In the genomic region with DNA sequence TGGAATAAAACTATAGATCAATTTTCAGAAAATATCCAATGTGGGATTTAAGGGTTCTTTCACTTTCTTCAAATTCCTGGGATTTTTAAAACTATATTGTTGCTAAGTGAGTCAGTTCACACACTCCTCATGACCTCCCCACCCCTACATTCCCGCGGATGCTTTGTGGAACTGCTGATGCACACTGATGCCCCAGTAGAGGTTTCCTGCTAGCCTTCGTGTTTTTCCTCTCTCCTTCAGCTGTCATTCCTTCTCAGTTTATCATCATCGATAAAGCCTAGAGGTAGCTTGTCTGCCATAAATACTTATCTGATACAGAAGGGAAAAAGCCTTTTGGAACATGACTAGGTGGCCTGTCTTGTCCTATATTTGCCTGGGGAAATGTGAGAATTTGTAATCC, we compare ENCODE assay signal across 21 cellular contexts.
A peak's percentile ranks its signal among the peaks of the same experiment; 100 is the strongest.
DNase-seq lines count a peak whose midpoint lies in the region; ATAC-seq and TF ChIP-seq lines count a peak whose summit lies in the region.
"Had no signal": no experiment of that assay in that cellular context is flagged by ENCODE, and none has a peak within 500 bp of the region (broad histone marks: within the 10 kb centered on the region; RNA-seq: fewer than 3 reads in every experiment).

No MANE protein-coding gene starts in this region.

- no peak for TF ChIP-seq CTCF in cardiac fibroblast (IDR thresholded peaks at IDR 0.05; ENCODE audit: low read depth, low read length)
- no peak for TF ChIP-seq CTCF in WTC11 (IDR thresholded peaks at IDR 0.05)

- no peaks in the 10 kb centered on the region for H3K27me3 ChIP-seq in CD4-positive, alpha-beta memory T cell (ENCODE audit: insufficient read depth, low read length)
- H3K27me3 ChIP-seq: right atrium auricular region, transverse colon had no signal

- peaks cover 0 to 2% (median 0%) of the 10 kb centered on the region in 8 donors for H3K9me3 Mint-ChIP-seq in CD4-positive, alpha-beta memory T cell
- H3K9me3 Mint-ChIP-seq in WTC11, result no peaks in the 10 kb centered on the region
- H3K9me3 Mint-ChIP-seq: activated naive CD4-positive, alpha-beta T cell treated with anti-CD3 and anti-CD28 coated beads, Interleukin-2, amount 50 U/mL, for 24 hours; central memory CD8-positive, alpha-beta T cell; natural killer cell had no signal

- H3K36me3 ChIP-seq in CD4-positive, alpha-beta memory T cell (ENCODE audit: insufficient read depth, low read length), result no peaks in the 10 kb centered on the region
- H3K36me3 ChIP-seq: left ventricle myocardium inferior, right atrium auricular region, transverse colon had no signal

- POLR2A ChIA-PET in CD4-positive, alpha-beta memory T cell (lab: Charles Lee; ENCODE audit: partially characterized antibody), result no interaction called here
- POLR2A ChIA-PET in WTC11 (lab: Charles Lee), result no interaction called here

- DNase-seq in A172 (ENCODE audit: low spot score) (peak; percentile 55), LHCN-M2 (ENCODE audit: low read depth) (peak; percentile 92), cardiac fibroblast (ENCODE audit: low read depth in 2 of 2) (peak; percentile 76 to 87), left kidney (ENCODE audit: low read depth, low spot score) (peak; percentile 4), WTC11 (ENCODE audit: low spot score) (no peak)
- no peak for DNase-seq in CD4-positive, alpha-beta memory T cell
- DNase-seq: activated CD8-positive, alpha-beta memory T cell treated with anti-CD3 and anti-CD28 coated beads, Interleukin-2, amount 50 U/mL, for 48 hours; COR-L47; hippocampal formation; Karpas-422; left ventricle myocardium inferior; natural killer cell; NCI-H1436; NCI-H510A treated with DMSO at 0.1 percent for 48 hours; stimulated activated CD4-positive, alpha-beta T cell treated with anti-CD3 and anti-CD28 coated beads, Interleukin-4, amount 100 ng/mL, for 1 hour; transverse colon had no signal

- no peak overlapping the region for H3K27ac Mint-ChIP-seq in CD4-positive, alpha-beta memory T cell
- no peak overlapping the region for H3K27ac Mint-ChIP-seq in WTC11
- H3K27ac Mint-ChIP-seq: activated naive CD4-positive, alpha-beta T cell treated with anti-CD3 and anti-CD28 coated beads, Interleukin-2, amount 50 U/mL, for 24 hours; natural killer cell had no signal

- H3K27ac ChIP-seq in CD4-positive, alpha-beta memory T cell (ENCODE audit: low read depth, low read length), result no peak overlapping the region
- H3K27ac ChIP-seq: left ventricle myocardium inferior, right atrium auricular region, transverse colon had no signal

- H3K4me1 ChIP-seq in CD4-positive, alpha-beta memory T cell (ENCODE audit: insufficient read depth, low read length), result no peaks in the 10 kb centered on the region
- H3K4me1 ChIP-seq: right atrium auricular region, transverse colon had no signal

- no peaks in the 10 kb centered on the region for H3K36me3 Mint-ChIP-seq in CD4-positive, alpha-beta memory T cell
- H3K36me3 Mint-ChIP-seq in WTC11, result no peaks in the 10 kb centered on the region
- H3K36me3 Mint-ChIP-seq: activated naive CD4-positive, alpha-beta T cell treated with anti-CD3 and anti-CD28 coated beads, Interleukin-2, amount 50 U/mL, for 24 hours; natural killer cell had no signal

- H3K4me3 Mint-ChIP-seq in CD4-positive, alpha-beta memory T cell, result no peak overlapping the region
- H3K4me3 Mint-ChIP-seq in WTC11, result no peak overlapping the region
- H3K4me3 Mint-ChIP-seq: activated naive CD4-positive, alpha-beta T cell treated with anti-CD3 and anti-CD28 coated beads, Interleukin-2, amount 50 U/mL, for 24 hours; central memory CD8-positive, alpha-beta T cell; natural killer cell had no signal

- peaks cover 0 to 1% (median 0%) of the 10 kb centered on the region in 4 donors for H3K4me1 Mint-ChIP-seq in CD4-positive, alpha-beta memory T cell
- H3K4me1 Mint-ChIP-seq in WTC11, result no peaks in the 10 kb centered on the region; the same call in 1 of the 2 replicates
- H3K4me1 Mint-ChIP-seq: activated naive CD4-positive, alpha-beta T cell treated with anti-CD3 and anti-CD28 coated beads, Interleukin-2, amount 50 U/mL, for 24 hours; central memory CD8-positive, alpha-beta T cell; natural killer cell had no signal

- intact Hi-C loops in CD4-positive, alpha-beta memory T cell (cut with micrococcal nuclease), result no loop called here

- peaks cover 3 to 7% of the 10 kb centered on the region in 2 donors for H3K27me3 Mint-ChIP-seq in CD4-positive, alpha-beta memory T cell
- H3K27me3 Mint-ChIP-seq in WTC11 (ENCODE audit: low read depth), result no peaks in the 10 kb centered on the region
- H3K27me3 Mint-ChIP-seq: activated naive CD4-positive, alpha-beta T cell treated with anti-CD3 and anti-CD28 coated beads, Interleukin-2, amount 50 U/mL, for 24 hours had no signal

- ATAC-seq in HG02852 (IDR thresholded peaks at IDR 0.05; ENCODE audit: unreplicated experiment) (no peak), HG03354 (IDR thresholded peaks at IDR 0.05; ENCODE audit: poor library complexity, severe bottlenecking, unreplicated experiment) (no peak), WTC11 (no peak; the same call in 1 of the 2 replicates)
- ATAC-seq: natural killer cell had no signal

- H3K9me3 ChIP-seq in CD4-positive, alpha-beta memory T cell (ENCODE audit: control insufficient read depth in 1 of 2, low read length in 2 of 2), result no peaks in the 10 kb centered on the region
- H3K9me3 ChIP-seq: left ventricle myocardium inferior, right atrium auricular region, transverse colon had no signal

- no peak overlapping the region for H3K4me3 ChIP-seq in cardiac fibroblast (replicated peaks in 1 of 2; ENCODE audit: low read depth in 2 of 2, low read length in 2 of 2)
- H3K4me3 ChIP-seq in CD4-positive, alpha-beta memory T cell (ENCODE audit: low read length in 2 of 2), result no peak overlapping the region
- H3K4me3 ChIP-seq: left ventricle myocardium inferior, right atrium auricular region, transverse colon had no signal

- CTCF ChIA-PET in CD4-positive, alpha-beta memory T cell (lab: Charles Lee; ENCODE audit: partially characterized antibody), result no interaction called here
- CTCF ChIA-PET in WTC11 (lab: Charles Lee), result no interaction called here

TF ChIP-seq in WTC11, 78 proteins besides CTCF, POLR2A, EP300 and RAD21 (continues in another document):
- no peak for TF ChIP-seq FOXP1 (CRISPR knock-in tag; IDR thresholded peaks at IDR 0.05; ENCODE audit: borderline replicate concordance)
- no peak for TF ChIP-seq PRDM15 (CRISPR knock-in tag; IDR thresholded peaks at IDR 0.05)
- TF ChIP-seq TEAD4 (CRISPR knock-in tag; IDR thresholded peaks at IDR 0.05), result no peak
- TF ChIP-seq, protein P1, sequence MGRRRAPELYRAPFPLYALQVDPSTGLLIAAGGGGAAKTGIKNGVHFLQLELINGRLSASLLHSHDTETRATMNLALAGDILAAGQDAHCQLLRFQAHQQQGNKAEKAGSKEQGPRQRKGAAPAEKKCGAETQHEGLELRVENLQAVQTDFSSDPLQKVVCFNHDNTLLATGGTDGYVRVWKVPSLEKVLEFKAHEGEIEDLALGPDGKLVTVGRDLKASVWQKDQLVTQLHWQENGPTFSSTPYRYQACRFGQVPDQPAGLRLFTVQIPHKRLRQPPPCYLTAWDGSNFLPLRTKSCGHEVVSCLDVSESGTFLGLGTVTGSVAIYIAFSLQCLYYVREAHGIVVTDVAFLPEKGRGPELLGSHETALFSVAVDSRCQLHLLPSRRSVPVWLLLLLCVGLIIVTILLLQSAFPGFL (CRISPR knock-in tag; IDR thresholded peaks at IDR 0.05; ENCODE audit: borderline replicate concordance), result no peak
- no peak for TF ChIP-seq NFYB (CRISPR knock-in tag; conservative IDR thresholded peaks at IDR 0.05; ENCODE audit: low read depth)
- no peak for TF ChIP-seq CREM (CRISPR knock-in tag; IDR thresholded peaks at IDR 0.05)
- no peak for TF ChIP-seq SMAD3 (CRISPR knock-in tag; IDR thresholded peaks at IDR 0.05; ENCODE audit: borderline replicate concordance)
- no peak for TF ChIP-seq E2F1 (CRISPR knock-in tag; IDR thresholded peaks at IDR 0.05)
- TF ChIP-seq NR1H2 (CRISPR knock-in tag; IDR thresholded peaks at IDR 0.05), result no peak

Comparison
In these comparisons a context has a peak if more than half of its experiments do, and no peak if none do; other contexts are left out.
1. DNase-seq: peak in A172 (single experiment), LHCN-M2 (single experiment), cardiac fibroblast (2 of 2) and left kidney (single experiment); none in CD4-positive, alpha-beta memory T cell (0 of 5) and WTC11 (single experiment).